Comparison of ENCODE assay signal across 8 cellular contexts in genomic region chr3:66989860-66990696, GRCh38. TPM values are rescaled to one million over a fixed set of nuclear protein-coding genes. Genes with fewer than 3 reads are reported as not detected.
DNase-seq lines count a peak whose midpoint lies in the region; ATAC-seq, FAIRE-seq and TF ChIP-seq lines count a peak whose summit lies in the region.

No MANE protein-coding gene starts in this region.

- H3K27ac Mint-ChIP-seq in activated T-helper 17 cell treated with anti-CD3 and anti-CD28 coated beads, Interleukin-2, amount 50 U/mL, for 72 hours = no peak overlapping the region
- H3K27ac Mint-ChIP-seq in type B pancreatic cell = no peak overlapping the region

- H3K4me1 Mint-ChIP-seq in activated T-helper 17 cell treated with anti-CD3 and anti-CD28 coated beads, Interleukin-2, amount 50 U/mL, for 72 hours = peaks cover 4% of the 10 kb centered on the region
- peaks cover 10% of the 10 kb centered on the region for H3K4me1 Mint-ChIP-seq in type B pancreatic cell (ENCODE audit: unreplicated experiment)

- WGBS in aorta, 2 donors = 82 to 87% methylated on average over 7 of the region's 7 CpGs

- peaks cover 0 to 2% of the 10 kb centered on the region in 2 donors for H3K27me3 ChIP-seq in aorta (ENCODE audit: control insufficient read depth in 1 of 2, insufficient read depth in 2 of 2, low read length in 1 of 2)

- intact Hi-C loops in aorta (cut with DNase I) = loop anchor here in 1 of 2 donors (10.0 kb wide), 1 partner anchor 1725 kb away; no protein-coding TSS in a partner anchor

- peak overlapping the region; percentile 39 for H3K4me3 Mint-ChIP-seq in activated T-helper 17 cell treated with anti-CD3 and anti-CD28 coated beads, Interleukin-2, amount 50 U/mL, for 72 hours
- no peak overlapping the region for H3K4me3 Mint-ChIP-seq in type B pancreatic cell

- no peaks in the 10 kb centered on the region for H3K36me3 Mint-ChIP-seq in activated T-helper 17 cell treated with anti-CD3 and anti-CD28 coated beads, Interleukin-2, amount 50 U/mL, for 72 hours (ENCODE audit: low read depth)
- no peaks in the 10 kb centered on the region for H3K36me3 Mint-ChIP-seq in type B pancreatic cell

- no peaks in the 10 kb centered on the region for H3K36me3 ChIP-seq in aorta (ENCODE audit: control insufficient read depth in 1 of 2, insufficient read depth in 2 of 2, low read length in 1 of 2)

- no peak for FAIRE-seq in frontal cortex (lab: Jason Lieb, UNC)

- ATAC-seq in GM19395 (IDR thresholded peaks at IDR 0.05; ENCODE audit: unreplicated experiment) = peak; percentile 75
- ATAC-seq in HG03342 (IDR thresholded peaks at IDR 0.05; ENCODE audit: unreplicated experiment) = peak; percentile 78
- peak; percentile 32 for ATAC-seq in activated T-helper 17 cell treated with anti-CD3 and anti-CD28 coated beads, Interleukin-2, amount 50 U/mL, for 72 hours (replicated peaks)
- ATAC-seq in aorta (ENCODE audit: low FRiP score) = no peak

- H3K4me1 ChIP-seq in aorta (ENCODE audit: control insufficient read depth in 1 of 2, insufficient read depth in 2 of 2, low read length in 2 of 2) = no peaks in the 10 kb centered on the region

- H3K9me3 ChIP-seq in aorta (ENCODE audit: control insufficient read depth, low read length) = no peaks in the 10 kb centered on the region

- H3K27ac ChIP-seq in aorta (ENCODE audit: low read depth in 1 of 2, low read length in 2 of 2) = no peak overlapping the region

- peaks cover 13% of the 10 kb centered on the region for H3K27me3 Mint-ChIP-seq in activated T-helper 17 cell treated with anti-CD3 and anti-CD28 coated beads, Interleukin-2, amount 50 U/mL, for 72 hours
- H3K27me3 Mint-ChIP-seq in type B pancreatic cell = peaks cover 29% of the 10 kb centered on the region

- no peak overlapping the region for H3K4me3 ChIP-seq in aorta (ENCODE audit: low read length in 2 of 2)

- TF ChIP-seq CTCF in type B pancreatic cell (conservative IDR thresholded peaks at IDR 0.05) = peak; percentile 46

- DNase-seq in EH (ENCODE audit: low read depth) (peak; percentile 9), type B pancreatic cell (ENCODE audit: extremely low spot score, unreplicated experiment) (no peak), aorta (no peak), frontal cortex (ENCODE audit: low spot score in 2 of 2) (no peak)
- DNase-seq in activated CD4-positive, alpha-beta T cell treated with anti-CD3 and anti-CD28 coated beads for 4 hours = no peak

- H3K9me3 Mint-ChIP-seq in activated T-helper 17 cell treated with anti-CD3 and anti-CD28 coated beads, Interleukin-2, amount 50 U/mL, for 72 hours = no peaks in the 10 kb centered on the region
- no peaks in the 10 kb centered on the region for H3K9me3 Mint-ChIP-seq in type B pancreatic cell

RNA-seq across cellular contexts. Expression of gene KBTBD8, which starts 8.0 kb away (rescaled TPM):
- 10 to 100 TPM in 1 of 2 donors, 1 to 10 TPM in 1; 9.8 to 13.1 TPM for total RNA-seq in activated T-helper 17 cell treated with anti-CD3 and anti-CD28 coated beads, Interleukin-2, amount 50 U/mL, for 72 hours
- 4.8 and 5.6 TPM in 2 replicates for total RNA-seq in type B pancreatic cell (ENCODE audit: low replicate concordance)
- total RNA-seq in aorta = 1 to 10 TPM; 1.2 to 3.1 TPM
- 1 to 10 TPM in 1 of 2 donors, under 1 TPM in 1; 0.10 to 1.8 TPM for polyA plus RNA-seq in aorta
- 19.2 TPM for total RNA-seq in frontal cortex
